ENCODE assay signal across 1 cellular context in genomic region chr5:55758714-55759113, GRCh38.
TF ChIP-seq lines count a peak whose summit lies in the region.

No MANE protein-coding gene starts in this region.

TF ChIP-seq in A549, 52 proteins besides CTCF, POLR2A, EP300 and RAD21:
- TF ChIP-seq REST (IDR thresholded peaks at IDR 0.05), result no peak
- TF ChIP-seq SMC3 (IDR thresholded peaks at IDR 0.05), result no peak
- TF ChIP-seq ELK1 (IDR thresholded peaks at IDR 0.05; ENCODE audit: low read depth, low read length), result no peak
- no peak for TF ChIP-seq EHMT2 (IDR thresholded peaks at IDR 0.05; ENCODE audit: low read depth)
